ENCODE assay signal across 8 cellular contexts in genomic region chr15:45187894-45188830, GRCh38. TPM values are rescaled to one million over a fixed set of nuclear protein-coding genes. Genes with fewer than 3 reads are reported as not detected.
DNase-seq lines count a peak whose midpoint lies in the region; ATAC-seq, FAIRE-seq and TF ChIP-seq lines count a peak whose summit lies in the region.

SHF (minus strand) TSS chr15:45187966; CDS start chr15:45187951, 15 bp downstream.

- peak within 1 kb of the TSS; percentile 53 to 81 (median 70) for H3K27ac ChIP-seq in heart right ventricle
- H3K27ac ChIP-seq in prostate gland = peak within 1 kb of the TSS; percentile 77 to 80
- peak within 1 kb of the TSS; percentile 24 to 46 for H3K27ac ChIP-seq in aorta (ENCODE audit: low read depth in 1 of 2, low read length in 2 of 2)

- H3K27me3 ChIP-seq in heart right ventricle (peaks cover 0 to 24% (median 0%) of the 10 kb centered on the region in 7 donors), prostate gland (replicated peaks; ENCODE audit: insufficient read depth) (no peaks in the 10 kb centered on the region), aorta (ENCODE audit: control insufficient read depth in 1 of 2, insufficient read depth in 2 of 2, low read length in 1 of 2) (no peaks in the 10 kb centered on the region)

- H3K4me3 ChIP-seq in heart right ventricle = peak within 1 kb of the TSS; percentile 54 to 90 (median 72)
- H3K4me3 ChIP-seq in prostate gland = peak within 1 kb of the TSS; percentile 68 to 75
- peak within 1 kb of the TSS; percentile 90 to 97 for H3K4me3 ChIP-seq in aorta (ENCODE audit: low read length in 2 of 2)

- DNase-seq in D721Med (ENCODE audit: insufficient read length, low spot score) (peak; percentile 49), SHP77 (lab: John Stamatoyannopoulos, UW) (peak; percentile 64 to 79), heart right ventricle (peak; percentile 64), prostate gland (ENCODE audit: low spot score) (peak; percentile 59), aorta (peak; percentile 78 to 86)
- DNase-seq in activated naive CD4-positive, alpha-beta T cell treated with anti-CD3 and anti-CD28 coated beads, Interleukin-2, amount 50 U/mL, for 72 hours (ENCODE audit: low spot score in 2 of 2) = peak; percentile 69 to 78

- ATAC-seq in HG03442 (IDR thresholded peaks at IDR 0.05; ENCODE audit: unreplicated experiment) (peak; percentile 52), heart right ventricle (peak; percentile 62 to 86 (median 81)), aorta (ENCODE audit: low FRiP score) (peak; percentile 80), HG03520 (IDR thresholded peaks at IDR 0.05; ENCODE audit: unreplicated experiment) (no peak)
- peak; percentile 81 to 88 for ATAC-seq in activated naive CD4-positive, alpha-beta T cell treated with anti-CD3 and anti-CD28 coated beads, Interleukin-2, amount 50 U/mL, for 72 hours

- H3K36me3 ChIP-seq in heart right ventricle = no peaks in the 10 kb centered on the region
- no peaks in the 10 kb centered on the region for H3K36me3 ChIP-seq in prostate gland
- H3K36me3 ChIP-seq in aorta (ENCODE audit: control insufficient read depth in 1 of 2, insufficient read depth in 2 of 2, low read length in 1 of 2) = no peaks in the 10 kb centered on the region

- H3K9me3 Mint-ChIP-seq in activated naive CD4-positive, alpha-beta T cell treated with anti-CD3 and anti-CD28 coated beads, Interleukin-2, amount 50 U/mL, for 72 hours = no peaks in the 10 kb centered on the region

- no peaks in the 10 kb centered on the region for H3K36me3 Mint-ChIP-seq in activated naive CD4-positive, alpha-beta T cell treated with anti-CD3 and anti-CD28 coated beads, Interleukin-2, amount 50 U/mL, for 72 hours

- intact Hi-C loops in heart right ventricle (cut with DNase I) (loop anchor here in 1 of 10 donors (1.0 kb wide), 1 partner anchor 10 kb away; no protein-coding TSS in a partner anchor), prostate gland (cut with DNase I) (loop anchor here (2.0 kb wide), 1 partner anchor 13 kb away; no protein-coding TSS in a partner anchor), aorta (cut with DNase I) (no loop called here)

- H3K9me3 ChIP-seq in heart right ventricle (no peaks in the 10 kb centered on the region), prostate gland (no peaks in the 10 kb centered on the region), aorta (ENCODE audit: control insufficient read depth, low read length) (no peaks in the 10 kb centered on the region)

- 1% methylated on average over 46 of the region's 57 CpGs for WGBS in heart right ventricle, 2 donors
- WGBS in prostate gland = under 1% methylated on average over 50 of the region's 57 CpGs
- 1 to 2% methylated on average over 36 to 56 of the region's 57 CpGs for WGBS in aorta, 2 donors

- TF ChIP-seq CTCF in D721Med (IDR thresholded peaks at IDR 0.05; ENCODE audit: insufficient read depth, missing control alignments) = no peak
- TF ChIP-seq CTCF in heart right ventricle (IDR thresholded peaks at IDR 0.05) = no peak
- TF ChIP-seq CTCF in prostate gland (IDR thresholded peaks at IDR 0.05) = no peak

- H3K4me1 ChIP-seq in heart right ventricle = peaks cover 0 to 33% (median 22%) of the 10 kb centered on the region in 9 donors
- peaks cover 4% of the 10 kb centered on the region for H3K4me1 ChIP-seq in prostate gland (replicated peaks)
- peaks cover 0 to 1% of the 10 kb centered on the region in 2 donors for H3K4me1 ChIP-seq in aorta (ENCODE audit: control insufficient read depth in 1 of 2, insufficient read depth in 2 of 2, low read length in 2 of 2)

- H3K27ac Mint-ChIP-seq in activated naive CD4-positive, alpha-beta T cell treated with anti-CD3 and anti-CD28 coated beads, Interleukin-2, amount 50 U/mL, for 72 hours = peak within 1 kb of the TSS; percentile 93 to 97

- peak; percentile 53 for TF ChIP-seq POLR2A in prostate gland (IDR thresholded peaks at IDR 0.05)

- FAIRE-seq in D721Med (lab: Jason Lieb, UNC) = no peak

RNA-seq across cellular contexts. Expression of gene SHF, which starts in this region (rescaled TPM):
- 10 to 100 TPM in 1 of 2 donors, 1 to 10 TPM in 1; 8.6 to 22.3 TPM for total RNA-seq in activated naive CD4-positive, alpha-beta T cell treated with anti-CD3 and anti-CD28 coated beads, Interleukin-2, amount 50 U/mL, for 72 hours
- total RNA-seq in heart right ventricle (1 to 10 TPM; 3.6 to 8.4 (median 5.6) TPM), prostate gland (10 to 100 TPM; 11.2 to 13.7 TPM), aorta (10 to 100 TPM; 13.8 to 19.0 TPM)
- polyA plus RNA-seq in heart right ventricle (1 to 10 TPM; 2.4 to 5.8 TPM), aorta (10 to 100 TPM in 1 of 2 donors, 1 to 10 TPM in 1; 4.3 to 12.7 TPM)
